In genomic region chr16:84821179-84821578, GRCh38 we compare ENCODE assay signal across 15 cellular contexts. TPM values are rescaled to one million over a fixed set of nuclear protein-coding genes. Genes with fewer than 3 reads are reported as not detected.
DNase-seq lines count a peak whose midpoint lies in the region; ATAC-seq, FAIRE-seq and TF ChIP-seq lines count a peak whose summit lies in the region.
"Had no signal": no experiment of that assay in that cellular context is flagged by ENCODE, and none has a peak within 500 bp of the region (broad histone marks: within the 10 kb centered on the region; RNA-seq: fewer than 3 reads in every experiment).

No MANE protein-coding gene starts in this region.

- CTCF ChIA-PET in RWPE1 (lab: Yijun Ruan, JAX) = interaction anchor here (0.6 kb wide), 1 partner anchor 778 kb away, joined by 3 read pairs; no protein-coding TSS in a partner anchor
- CTCF ChIA-PET in activated naive CD4-positive, alpha-beta T cell treated with anti-CD3 and anti-CD28 coated beads for 36 hours (lab: Charles Lee) = interaction anchor here (2.8 kb wide), 1 partner anchor 68 kb away, joined by 11 read pairs; no protein-coding TSS in a partner anchor

- H3K4me3 ChIP-seq in heart right ventricle = peak overlapping the region; percentile 47 to 71 (median 65)
- peak overlapping the region; percentile 43 to 78 for H3K4me3 ChIP-seq in kidney (ENCODE audit: low read length in 2 of 2)
- peak overlapping the region; percentile 65 for H3K4me3 ChIP-seq in psoas muscle
- peak overlapping the region; percentile 61 to 87 for H3K4me3 ChIP-seq in uterus

- WGBS in heart right ventricle, 2 donors = 82 to 93% methylated on average over 9 of the region's 9 CpGs
- WGBS in psoas muscle, 3 donors = 69 to 86% (median 74%) methylated on average over 9 of the region's 9 CpGs

- no peak for TF ChIP-seq CTCF in heart right ventricle (IDR thresholded peaks at IDR 0.05)
- TF ChIP-seq CTCF in kidney (IDR thresholded peaks at IDR 0.05; ENCODE audit: borderline replicate concordance, extremely low read depth, insufficient read depth) = no peak
- TF ChIP-seq CTCF in psoas muscle (IDR thresholded peaks at IDR 0.05) = no peak
- TF ChIP-seq CTCF in uterus (IDR thresholded peaks at IDR 0.05) = no peak
- TF ChIP-seq CTCF in RWPE1 (conservative IDR thresholded peaks at IDR 0.05; ENCODE audit: low read depth) = no peak

- H3K27me3 Mint-ChIP-seq in activated naive CD4-positive, alpha-beta T cell treated with anti-CD3 and anti-CD28 coated beads for 36 hours (ENCODE audit: low read depth) = peaks cover 5% of the 10 kb centered on the region

- TF ChIP-seq POLR2A in uterus (IDR thresholded peaks at IDR 0.05) = no peak

- ATAC-seq in heart right ventricle (no peak), Right ventricle myocardium inferior (no peak), psoas muscle (no peak), GM19397 (IDR thresholded peaks at IDR 0.05; ENCODE audit: unreplicated experiment) (no peak)
- ATAC-seq: left lobe of liver had no signal

- H3K27me3 ChIP-seq in heart right ventricle = peaks cover 0 to 21% (median 9%) of the 10 kb centered on the region in 7 donors
- H3K27me3 ChIP-seq in psoas muscle (ENCODE audit: insufficient read depth in 3 of 3, low read length in 2 of 3) = peaks cover 0 to 42% (median 0%) of the 10 kb centered on the region in 3 donors
- H3K27me3 ChIP-seq in uterus = no peaks in the 10 kb centered on the region

- peaks cover 0 to under 1% (median 0%) of the 10 kb centered on the region in 9 donors for H3K36me3 ChIP-seq in heart right ventricle
- no peaks in the 10 kb centered on the region for H3K36me3 ChIP-seq in kidney (ENCODE audit: control insufficient read depth in 1 of 2, insufficient read depth in 2 of 2, low read length in 2 of 2)
- no peaks in the 10 kb centered on the region for H3K36me3 ChIP-seq in psoas muscle (ENCODE audit: insufficient read depth in 1 of 2, low read depth in 1 of 2)
- no peaks in the 10 kb centered on the region for H3K36me3 ChIP-seq in uterus

- peak overlapping the region in 8 of 10 donors; percentile 48 to 89 (median 76) for H3K27ac ChIP-seq in heart right ventricle
- peak overlapping the region; percentile 65 to 77 for H3K27ac ChIP-seq in kidney (ENCODE audit: low read depth in 2 of 2, low read length in 2 of 2)
- H3K27ac ChIP-seq in psoas muscle = no peak overlapping the region
- H3K27ac ChIP-seq in uterus = peak overlapping the region; percentile 94 to 99
- H3K27ac ChIP-seq in RWPE1 = no peak overlapping the region
- H3K27ac ChIP-seq: KMS-11 had no signal

- H3K4me1 Mint-ChIP-seq in activated naive CD4-positive, alpha-beta T cell treated with anti-CD3 and anti-CD28 coated beads for 36 hours (ENCODE audit: low read depth) = peaks cover 13% of the 10 kb centered on the region

- no peaks in the 10 kb centered on the region for H3K9me3 ChIP-seq in heart right ventricle
- H3K9me3 ChIP-seq in kidney (ENCODE audit: control insufficient read depth in 1 of 2, low read length in 2 of 2) = no peaks in the 10 kb centered on the region
- H3K9me3 ChIP-seq in psoas muscle = no peaks in the 10 kb centered on the region
- H3K9me3 ChIP-seq in uterus = no peaks in the 10 kb centered on the region

- intact Hi-C loops in heart right ventricle (cut with DNase I) (no loop called here), Right ventricle myocardium inferior (cut with DNase I) (no loop called here), kidney (cut with DNase I) (no loop called here), psoas muscle (cut with DNase I) (no loop called here), uterus (cut with DNase I; ENCODE audit: low total_unique reads) (no loop called here)
- intact Hi-C loops in activated naive CD4-positive, alpha-beta T cell treated with anti-CD3 and anti-CD28 coated beads for 36 hours (cut with micrococcal nuclease) = no loop called here

- FAIRE-seq in kidney (lab: Jason Lieb, UNC) = no peak
- FAIRE-seq: A204.1 had no signal

- POLR2A ChIA-PET in RWPE1 (lab: Yijun Ruan, JAX; ENCODE audit: low non-redundant PET) = no interaction called here

- H3K9me3 Mint-ChIP-seq in activated naive CD4-positive, alpha-beta T cell treated with anti-CD3 and anti-CD28 coated beads for 36 hours = no peaks in the 10 kb centered on the region

- H3K4me3 Mint-ChIP-seq in activated naive CD4-positive, alpha-beta T cell treated with anti-CD3 and anti-CD28 coated beads for 36 hours = no peak overlapping the region

- no peak overlapping the region for H3K27ac Mint-ChIP-seq in activated naive CD4-positive, alpha-beta T cell treated with anti-CD3 and anti-CD28 coated beads for 36 hours

- no peaks in the 10 kb centered on the region for H3K36me3 Mint-ChIP-seq in activated naive CD4-positive, alpha-beta T cell treated with anti-CD3 and anti-CD28 coated beads for 36 hours (ENCODE audit: low read depth)

- H3K4me1 ChIP-seq in heart right ventricle = peaks cover 0 to 58% (median 17%) of the 10 kb centered on the region in 9 donors
- peaks cover 5 to 6% of the 10 kb centered on the region in 2 donors for H3K4me1 ChIP-seq in kidney (ENCODE audit: control insufficient read depth in 1 of 2, insufficient read depth in 1 of 2, low read depth in 1 of 2, low read length in 2 of 2)
- no peaks in the 10 kb centered on the region for H3K4me1 ChIP-seq in psoas muscle
- no peaks in the 10 kb centered on the region for H3K4me1 ChIP-seq in uterus

- peak overlapping the region; percentile 39 to 75 for H3K9ac ChIP-seq in kidney (ENCODE audit: low read length in 2 of 2)
- H3K9ac ChIP-seq: KMS-11 had no signal

- DNase-seq in heart right ventricle (no peak), Right ventricle myocardium inferior (ENCODE audit: missing footprints) (no peak), kidney (peak; percentile 57), psoas muscle (peak in 1 of 2 donors; percentile 50), uterus (no peak), RWPE1 (ENCODE audit: low spot score) (no peak)
- no peak for DNase-seq in activated naive CD4-positive, alpha-beta T cell treated with anti-CD3 and anti-CD28 coated beads for 36 hours
- DNase-seq: activated naive CD4-positive, alpha-beta T cell treated with Interleukin-2 at 50 U/mL for 16 hours; glutamatergic neuron; NCI-H146; SHP77 had no signal

RNA-seq across cellular contexts. Expression of gene CRISPLD2, which starts 1.4 kb away (rescaled TPM):
- 10 to 100 TPM in 7 of 10 donors, 1 to 10 TPM in 3; 7.9 to 48.1 (median 15.2) TPM for total RNA-seq in heart right ventricle
- polyA plus RNA-seq in heart right ventricle = 10 to 100 TPM; 13.2 to 25.0 TPM
- total RNA-seq in Right ventricle myocardium inferior = 38.1 TPM
- total RNA-seq in kidney = 108 TPM
- 4.8 TPM for polyA plus RNA-seq in kidney (ENCODE audit: insufficient read depth, low read depth, low replicate concordance)
- 10 to 100 TPM; 10.2 to 28.6 (median 20.4) TPM for total RNA-seq in psoas muscle
- 10 to 100 TPM in 1 of 3 donors, 1 to 10 TPM in 2; 7.1 to 11.5 (median 7.5) TPM for polyA plus RNA-seq in psoas muscle
- 100 to 1,000 TPM; 108 to 441 (median 190) TPM for total RNA-seq in uterus
- total RNA-seq in activated naive CD4-positive, alpha-beta T cell treated with anti-CD3 and anti-CD28 coated beads for 36 hours = under 1 TPM in 1 of 2 experiments, not detected in 1; 0.14 TPM

Comparison
In these comparisons a context has a peak if more than half of its experiments do, and no peak if none do; other contexts are left out.
1. H3K27ac ChIP-seq: peak in heart right ventricle (8 of 10), kidney (2 of 2) and uterus (2 of 2); none in psoas muscle (single experiment) and RWPE1 (single experiment).
2. RNA of gene CRISPLD2, which starts 1.4 kb away (total RNA-seq): 108 to 441 TPM in uterus, 108 TPM in kidney (single experiment), 38.1 TPM in Right ventricle myocardium inferior (single experiment), 10.2 to 28.6 TPM in psoas muscle and 7.9 to 48.1 TPM in heart right ventricle; 0.14 TPM in activated naive CD4-positive, alpha-beta T cell treated with anti-CD3 and anti-CD28 coated beads for 36 hours; every median in the first group is over 4 times any median in the second.
3. Peak in every context shown above with its lines, with median percentiles within 50 percentile points of each other: H3K4me3 ChIP-seq.